Comparison of ENCODE assay signal across 8 cellular contexts in genomic region chr2:43269074-43269572, GRCh38. TPM values are rescaled to one million over a fixed set of nuclear protein-coding genes. Genes with fewer than 3 reads are reported as not detected.
DNase-seq lines count a peak whose midpoint lies in the region; ATAC-seq, FAIRE-seq and TF ChIP-seq lines count a peak whose summit lies in the region.

No MANE protein-coding gene starts in this region.

- H3K4me3 Mint-ChIP-seq in natural killer cell = no peak overlapping the region
- H3K4me3 Mint-ChIP-seq in activated CD8-positive, alpha-beta T cell treated with anti-CD3 and anti-CD28 coated beads, Interleukin-2, amount 10 ng/mL, durations not matched to agents 7 days and 5 days = no peak overlapping the region

- peaks cover 31% of the 10 kb centered on the region for H3F3A ChIP-seq in smooth muscle cell (ENCODE audit: low read depth)

- TF ChIP-seq CTCF in ascending aorta (IDR thresholded peaks at IDR 0.05) (no peak), smooth muscle cell (IDR thresholded peaks at IDR 0.05; ENCODE audit: borderline replicate concordance, insufficient read depth, poor library complexity, severe bottlenecking) (no peak), natural killer cell (IDR thresholded peaks at IDR 0.05) (no peak)

- H2AFZ ChIP-seq in smooth muscle cell (ENCODE audit: low read depth) = no peak overlapping the region

- no peaks in the 10 kb centered on the region for H4K20me1 ChIP-seq in smooth muscle cell (ENCODE audit: low read depth)

- H3K4me1 ChIP-seq in ascending aorta (peaks cover 24 to 54% of the 10 kb centered on the region in 2 donors), smooth muscle cell (ENCODE audit: low read depth) (peaks cover 26% of the 10 kb centered on the region)

- peak overlapping the region; percentile 79 to 90 for H3K27ac ChIP-seq in ascending aorta
- peak overlapping the region; percentile 88 for H3K27ac ChIP-seq in smooth muscle cell (ENCODE audit: low read depth)

- no peaks in the 10 kb centered on the region for H3K79me2 ChIP-seq in smooth muscle cell (ENCODE audit: low read depth)

- H3K27me3 Mint-ChIP-seq in natural killer cell (ENCODE audit: low read depth in 2 of 2) = no peaks in the 10 kb centered on the region
- H3K27me3 Mint-ChIP-seq in activated CD8-positive, alpha-beta T cell treated with anti-CD3 and anti-CD28 coated beads, Interleukin-2, amount 10 ng/mL, durations not matched to agents 7 days and 5 days (ENCODE audit: low read depth) = no peaks in the 10 kb centered on the region

- ATAC-seq in natural killer cell = no peak
- no peak for ATAC-seq in HG03432 (IDR thresholded peaks at IDR 0.05; ENCODE audit: unreplicated experiment)
- ATAC-seq in activated CD8-positive, alpha-beta T cell treated with anti-CD3 and anti-CD28 coated beads, Interleukin-2, amount 10 ng/mL, durations not matched to agents 7 days and 5 days = no peak

- 31% methylated on average over 14 of the region's 14 CpGs for WGBS in smooth muscle cell (ENCODE audit: low lambda C conversion rate)

- peak; percentile 83 for FAIRE-seq in HTR-8/SVneo (lab: Jason Lieb, UNC)

- H3K9me3 Mint-ChIP-seq in natural killer cell = no peaks in the 10 kb centered on the region
- H3K9me3 Mint-ChIP-seq in activated CD8-positive, alpha-beta T cell treated with anti-CD3 and anti-CD28 coated beads, Interleukin-2, amount 10 ng/mL, durations not matched to agents 7 days and 5 days (ENCODE audit: insufficient read depth) = no peaks in the 10 kb centered on the region

- no peaks in the 10 kb centered on the region for H3K27me3 ChIP-seq in ascending aorta
- H3K27me3 ChIP-seq in smooth muscle cell (ENCODE audit: low read depth) = no peaks in the 10 kb centered on the region

- POLR2A ChIA-PET in activated CD8-positive, alpha-beta T cell treated with anti-CD3 and anti-CD28 coated beads, Interleukin-2, amount 10 ng/mL, durations not matched to agents 7 days and 5 days (lab: Charles Lee) = no interaction called here

- H3K36me3 ChIP-seq in ascending aorta (no peaks in the 10 kb centered on the region), smooth muscle cell (ENCODE audit: low read depth) (no peaks in the 10 kb centered on the region)

- peaks cover 5 to 6% of the 10 kb centered on the region in 2 donors for H3K4me1 Mint-ChIP-seq in natural killer cell
- peaks cover 2% of the 10 kb centered on the region for H3K4me1 Mint-ChIP-seq in activated CD8-positive, alpha-beta T cell treated with anti-CD3 and anti-CD28 coated beads, Interleukin-2, amount 10 ng/mL, durations not matched to agents 7 days and 5 days (ENCODE audit: low read depth)

- CTCF ChIA-PET in activated CD8-positive, alpha-beta T cell treated with anti-CD3 and anti-CD28 coated beads, Interleukin-2, amount 10 ng/mL, durations not matched to agents 7 days and 5 days (lab: Charles Lee) = interaction anchor here (1.2 kb wide), 1 partner anchor 50 kb away, joined by 3 read pairs; no protein-coding TSS in a partner anchor

- H3K9me3 ChIP-seq in ascending aorta (no peaks in the 10 kb centered on the region), smooth muscle cell (replicated peaks; ENCODE audit: low read depth) (no peaks in the 10 kb centered on the region)

- H3K27ac Mint-ChIP-seq in natural killer cell = no peak overlapping the region
- H3K27ac Mint-ChIP-seq in activated CD8-positive, alpha-beta T cell treated with anti-CD3 and anti-CD28 coated beads, Interleukin-2, amount 10 ng/mL, durations not matched to agents 7 days and 5 days = no peak overlapping the region

- peak overlapping the region; percentile 75 for H3K4me2 ChIP-seq in smooth muscle cell

- peak overlapping the region; percentile 7 to 16 for H3K4me3 ChIP-seq in ascending aorta
- H3K4me3 ChIP-seq in smooth muscle cell = no peak overlapping the region

- no peaks in the 10 kb centered on the region for H3K36me3 Mint-ChIP-seq in natural killer cell
- H3K36me3 Mint-ChIP-seq in activated CD8-positive, alpha-beta T cell treated with anti-CD3 and anti-CD28 coated beads, Interleukin-2, amount 10 ng/mL, durations not matched to agents 7 days and 5 days (ENCODE audit: low read depth) = no peaks in the 10 kb centered on the region

- intact Hi-C loops in ascending aorta (cut with DNase I) (loop anchor here (5.0 kb wide), 1 partner anchor 33 kb away; no protein-coding TSS in a partner anchor), natural killer cell (cut with micrococcal nuclease) (no loop called here)

- peak overlapping the region; percentile 73 for H3K9ac ChIP-seq in smooth muscle cell (ENCODE audit: low read depth)

- DNase-seq in HTR-8/SVneo (ENCODE audit: insufficient read length, low spot score) (peak; percentile 72), ascending aorta (ENCODE audit: low spot score in 2 of 2) (peak; percentile 68 to 95), iris pigment epithelial cell (ENCODE audit: low read depth) (peak; percentile 100), smooth muscle cell (lab: John Stamatoyannopoulos, UW; ENCODE audit: unreplicated experiment) (peak; percentile 51), natural killer cell (no peak)
- DNase-seq in stimulated activated CD4-positive, alpha-beta T cell treated with anti-CD3 and anti-CD28 coated beads, Interleukin-2, amount 100 ng/mL, for 48 hours = no peak
- no peak for DNase-seq in activated CD8-positive, alpha-beta T cell treated with anti-CD3 and anti-CD28 coated beads, Interleukin-2, amount 10 ng/mL, durations not matched to agents 7 days and 5 days

RNA-seq across cellular contexts. Expression of gene ZFP36L2, which starts 42.7 kb away (rescaled TPM):
- total RNA-seq in ascending aorta (148 TPM), smooth muscle cell (7.1 and 8.2 TPM in 2 replicates), natural killer cell (100 to 1,000 TPM; 376 to 428 (median 418) TPM)
- polyA plus RNA-seq in smooth muscle cell = 25.8 and 29.4 TPM in 2 replicates
- total RNA-seq in activated CD8-positive, alpha-beta T cell treated with anti-CD3 and anti-CD28 coated beads, Interleukin-2, amount 10 ng/mL, durations not matched to agents 7 days and 5 days = 100 to 1,000 TPM; 166 TPM

Comparison
In these comparisons a context has a peak if more than half of its experiments do, and no peak if none do; other contexts are left out.
1. DNase-seq: peak in HTR-8/SVneo (single experiment), ascending aorta (2 of 2), iris pigment epithelial cell (single experiment) and smooth muscle cell (single experiment); none in natural killer cell (single experiment), stimulated activated CD4-positive, alpha-beta T cell treated with anti-CD3 and anti-CD28 coated beads, Interleukin-2, amount 100 ng/mL, for 48 hours (0 of 2) and activated CD8-positive, alpha-beta T cell treated with anti-CD3 and anti-CD28 coated beads, Interleukin-2, amount 10 ng/mL, durations not matched to agents 7 days and 5 days (single experiment).
2. RNA of gene ZFP36L2, which starts 42.7 kb away (total RNA-seq): 376 to 428 TPM in natural killer cell, 166 TPM in activated CD8-positive, alpha-beta T cell treated with anti-CD3 and anti-CD28 coated beads, Interleukin-2, amount 10 ng/mL, durations not matched to agents 7 days and 5 days and 148 TPM in ascending aorta (single experiment); 7.1 to 8.2 TPM in smooth muscle cell; every median in the first group is over 10 times any median in the second.